ENCODE assay signal across 1 cellular context in the genomic region with DNA sequence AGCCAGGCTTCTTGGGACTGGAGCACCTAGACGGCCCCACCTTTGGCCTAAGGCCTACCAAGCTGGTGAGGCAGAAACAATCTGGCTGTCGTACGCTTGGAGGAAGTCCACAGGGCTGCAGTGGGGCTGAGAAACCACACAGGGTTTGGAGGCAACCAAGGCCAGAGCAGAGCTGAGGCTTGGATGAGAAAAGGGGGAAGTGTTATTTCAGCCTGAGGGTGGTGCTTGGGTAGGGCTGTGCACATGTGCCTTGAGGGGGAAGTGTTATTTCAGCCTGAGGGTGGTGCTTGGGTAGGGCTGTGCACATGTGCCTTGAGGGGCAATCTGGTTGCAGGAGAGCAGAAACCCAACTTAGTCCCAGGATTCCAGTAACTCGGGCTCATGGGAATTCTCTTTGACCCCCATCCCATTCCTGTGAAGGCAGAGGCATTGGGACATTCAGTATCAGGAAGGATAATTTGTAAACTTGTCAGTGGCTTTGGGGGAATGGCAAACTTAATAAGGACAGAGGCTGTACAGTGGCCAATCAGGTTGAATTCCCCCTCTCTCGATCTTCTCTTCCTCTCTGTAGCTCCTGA.
TF ChIP-seq lines count a peak whose summit lies in the region.

No MANE protein-coding gene starts in this region.

TF ChIP-seq in SK-N-SH, 30 proteins besides CTCF, POLR2A, EP300 and RAD21 (continued from another document):
- TF ChIP-seq, protein P1, sequence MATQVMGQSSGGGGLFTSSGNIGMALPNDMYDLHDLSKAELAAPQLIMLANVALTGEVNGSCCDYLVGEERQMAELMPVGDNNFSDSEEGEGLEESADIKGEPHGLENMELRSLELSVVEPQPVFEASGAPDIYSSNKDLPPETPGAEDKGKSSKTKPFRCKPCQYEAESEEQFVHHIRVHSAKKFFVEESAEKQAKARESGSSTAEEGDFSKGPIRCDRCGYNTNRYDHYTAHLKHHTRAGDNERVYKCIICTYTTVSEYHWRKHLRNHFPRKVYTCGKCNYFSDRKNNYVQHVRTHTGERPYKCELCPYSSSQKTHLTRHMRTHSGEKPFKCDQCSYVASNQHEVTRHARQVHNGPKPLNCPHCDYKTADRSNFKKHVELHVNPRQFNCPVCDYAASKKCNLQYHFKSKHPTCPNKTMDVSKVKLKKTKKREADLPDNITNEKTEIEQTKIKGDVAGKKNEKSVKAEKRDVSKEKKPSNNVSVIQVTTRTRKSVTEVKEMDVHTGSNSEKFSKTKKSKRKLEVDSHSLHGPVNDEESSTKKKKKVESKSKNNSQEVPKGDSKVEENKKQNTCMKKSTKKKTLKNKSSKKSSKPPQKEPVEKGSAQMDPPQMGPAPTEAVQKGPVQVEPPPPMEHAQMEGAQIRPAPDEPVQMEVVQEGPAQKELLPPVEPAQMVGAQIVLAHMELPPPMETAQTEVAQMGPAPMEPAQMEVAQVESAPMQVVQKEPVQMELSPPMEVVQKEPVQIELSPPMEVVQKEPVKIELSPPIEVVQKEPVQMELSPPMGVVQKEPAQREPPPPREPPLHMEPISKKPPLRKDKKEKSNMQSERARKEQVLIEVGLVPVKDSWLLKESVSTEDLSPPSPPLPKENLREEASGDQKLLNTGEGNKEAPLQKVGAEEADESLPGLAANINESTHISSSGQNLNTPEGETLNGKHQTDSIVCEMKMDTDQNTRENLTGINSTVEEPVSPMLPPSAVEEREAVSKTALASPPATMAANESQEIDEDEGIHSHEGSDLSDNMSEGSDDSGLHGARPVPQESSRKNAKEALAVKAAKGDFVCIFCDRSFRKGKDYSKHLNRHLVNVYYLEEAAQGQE (IDR thresholded peaks at IDR 0.05; ENCODE audit: low read depth, low read length): no peak
- no peak for TF ChIP-seq GATA2 (CRISPR knock-in tag; IDR thresholded peaks at IDR 0.05)
- no peak for TF ChIP-seq USF2 (IDR thresholded peaks at IDR 0.05; ENCODE audit: borderline replicate concordance, low read depth, low read length)
- no peak for TF ChIP-seq FOXM1 (IDR thresholded peaks at IDR 0.05; ENCODE audit: low read depth)
- no peak for TF ChIP-seq MEF2A (IDR thresholded peaks at IDR 0.05; ENCODE audit: borderline replicate concordance, low read depth)
- TF ChIP-seq ELF1 (IDR thresholded peaks at IDR 0.05): no peak
- no peak for TF ChIP-seq RCOR1 (IDR thresholded peaks at IDR 0.05; ENCODE audit: low read length)
- no peak for TF ChIP-seq USF1 (IDR thresholded peaks at IDR 0.05; ENCODE audit: borderline replicate concordance, low read depth)
- no peak for TF ChIP-seq IRF3 (IDR thresholded peaks at IDR 0.05; ENCODE audit: low read depth, low read length)
- no peak for TF ChIP-seq SIN3A (IDR thresholded peaks at IDR 0.05; ENCODE audit: borderline replicate concordance, low read depth, low read length)
- TF ChIP-seq JUND (IDR thresholded peaks at IDR 0.05): no peak
- TF ChIP-seq CHD2 (IDR thresholded peaks at IDR 0.05; ENCODE audit: low read length, partially characterized antibody): no peak
- TF ChIP-seq RFX5 (IDR thresholded peaks at IDR 0.05; ENCODE audit: low read length): no peak
- TF ChIP-seq SMC3 (IDR thresholded peaks at IDR 0.05; ENCODE audit: low read depth, low read length): no peak
- no peak for TF ChIP-seq FOSL2 (IDR thresholded peaks at IDR 0.05; ENCODE audit: borderline replicate concordance, low read depth)
- no peak for TF ChIP-seq PBX3 (IDR thresholded peaks at IDR 0.05)
